In the genomic region with DNA sequence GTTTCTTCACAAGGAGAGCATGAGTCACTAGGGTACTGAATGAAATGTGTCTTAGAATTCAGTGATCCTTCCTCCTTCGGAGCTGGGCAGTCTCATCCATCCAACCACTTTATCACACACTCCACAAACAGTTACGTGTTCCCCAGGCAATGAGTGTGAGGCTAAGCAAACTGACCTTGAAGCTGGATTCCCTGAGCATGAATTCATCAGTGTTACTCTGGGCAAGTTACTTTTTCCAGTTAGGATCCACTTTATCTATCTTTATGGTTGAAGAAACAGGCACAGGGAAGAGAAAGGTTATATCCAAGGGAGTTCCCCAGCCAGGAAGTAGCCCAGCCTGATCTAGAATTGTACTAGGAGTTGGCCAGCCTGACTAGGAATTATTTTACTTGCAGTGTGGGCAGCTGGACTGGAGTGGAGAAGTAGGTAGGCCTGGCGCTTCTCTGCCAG, we compare ENCODE assay signal across 11 cellular contexts. TPM values are rescaled to one million over a fixed set of nuclear protein-coding genes. Genes with fewer than 3 reads are reported as not detected.
A peak's percentile ranks its signal among the peaks of the same experiment; 100 is the strongest.
DNase-seq lines count a peak whose midpoint lies in the region; ATAC-seq, FAIRE-seq and TF ChIP-seq lines count a peak whose summit lies in the region.
"Had no signal": no experiment of that assay in that cellular context is flagged by ENCODE, and none has a peak within 500 bp of the region (broad histone marks: within the 10 kb centered on the region; RNA-seq: fewer than 3 reads in every experiment).

No MANE protein-coding gene starts in this region.

- 58% methylated on average over 3 of the region's 3 CpGs for WGBS in aorta, 2 donors

- DNase-seq in HT1080 (ENCODE audit: low read depth), result peak; percentile 89
- DNase-seq in cardiac fibroblast (ENCODE audit: low read depth in 2 of 2), result peak; percentile 64 to 89
- DNase-seq in kidney, result no peak
- DNase-seq in aorta, result no peak
- no peak for DNase-seq in NK-92 treated with Interleukin-12 subunit alpha and Interleukin-12 subunit beta, amount 100 ng/mL, for 24 hours (lab: John Stamatoyannopoulos, UW)
- DNase-seq in T-helper 17 cell, result no peak
- DNase-seq in activated CD4-positive, alpha-beta T cell treated with anti-CD3 and anti-CD28 coated beads, Interleukin-2, amount 50 U/mL, for 48 hours, result no peak
- DNase-seq: activated naive CD4-positive, alpha-beta T cell treated with anti-CD3 and anti-CD28 coated beads, Interleukin-2, amount 50 U/mL, for 16 hours; stimulated activated naive CD4-positive, alpha-beta T cell treated with Interleukin-2 at 50 U/mL for 16 hours; WERI-Rb-1 had no signal

- FAIRE-seq in kidney (lab: Jason Lieb, UNC), result no peak
- FAIRE-seq: GM12878 had no signal

- TF ChIP-seq CTCF in cardiac fibroblast (IDR thresholded peaks at IDR 0.05; ENCODE audit: low read depth, low read length) (no peak), kidney (IDR thresholded peaks at IDR 0.05; ENCODE audit: borderline replicate concordance, extremely low read depth, insufficient read depth) (no peak)

- peak; percentile 38 for ATAC-seq in aorta (ENCODE audit: low FRiP score)
- ATAC-seq in T-helper 17 cell, result no peak
- ATAC-seq: GM12878 had no signal

- peaks cover 43% of the 10 kb centered on the region for H3K27me3 Mint-ChIP-seq in T-helper 17 cell

- H3K4me3 ChIP-seq in cardiac fibroblast (replicated peaks in 1 of 2; ENCODE audit: low read depth in 2 of 2, low read length in 2 of 2) (no peak overlapping the region), kidney (ENCODE audit: low read length in 2 of 2) (no peak overlapping the region), aorta (ENCODE audit: low read length in 2 of 2) (no peak overlapping the region)
- H3K4me3 ChIP-seq: GM12878 had no signal

- H3K27ac ChIP-seq in kidney (ENCODE audit: low read depth in 2 of 2, low read length in 2 of 2) (peak overlapping the region; percentile 15 to 26), aorta (ENCODE audit: low read depth in 1 of 2, low read length in 2 of 2) (no peak overlapping the region)
- H3K27ac ChIP-seq: WERI-Rb-1 had no signal

- H3K36me3 ChIP-seq in kidney (ENCODE audit: control insufficient read depth in 1 of 2, insufficient read depth in 2 of 2, low read length in 2 of 2) (no peaks in the 10 kb centered on the region), aorta (ENCODE audit: control insufficient read depth in 1 of 2, insufficient read depth in 2 of 2, low read length in 1 of 2) (no peaks in the 10 kb centered on the region)
- H3K36me3 ChIP-seq: WERI-Rb-1 had no signal

- no peaks in the 10 kb centered on the region for H3K27me3 ChIP-seq in aorta (ENCODE audit: control insufficient read depth in 1 of 2, insufficient read depth in 2 of 2, low read length in 1 of 2)

- no peak overlapping the region for H3K9ac ChIP-seq in kidney (ENCODE audit: low read length in 2 of 2)

- H3K4me1 ChIP-seq in kidney (ENCODE audit: control insufficient read depth in 1 of 2, insufficient read depth in 1 of 2, low read depth in 1 of 2, low read length in 2 of 2), result peaks cover 0 to 4% of the 10 kb centered on the region in 2 donors
- no peaks in the 10 kb centered on the region for H3K4me1 ChIP-seq in aorta (ENCODE audit: control insufficient read depth in 1 of 2, insufficient read depth in 2 of 2, low read length in 2 of 2)

- intact Hi-C loops in kidney (cut with DNase I) (no loop called here), aorta (cut with DNase I) (no loop called here)

- H3K36me3 Mint-ChIP-seq in T-helper 17 cell (ENCODE audit: low read depth), result peaks cover 2% of the 10 kb centered on the region

- H3K27ac Mint-ChIP-seq in T-helper 17 cell, result no peak overlapping the region

- peaks cover 6% of the 10 kb centered on the region for H3K4me1 Mint-ChIP-seq in T-helper 17 cell

- H3K9me3 ChIP-seq in kidney (ENCODE audit: control insufficient read depth in 1 of 2, low read length in 2 of 2) (no peaks in the 10 kb centered on the region), aorta (ENCODE audit: control insufficient read depth, low read length) (no peaks in the 10 kb centered on the region), T-helper 17 cell (ENCODE audit: control insufficient read depth, low read length, poor library complexity, severe bottlenecking) (no peaks in the 10 kb centered on the region)

- H3K4me3 Mint-ChIP-seq in T-helper 17 cell, result no peak overlapping the region

RNA-seq across cellular contexts. Expression of a gene that starts 17.1 kb away (rescaled TPM):
- 0.10 and 0.79 TPM in 2 replicates for total RNA-seq in HT1080 (2014; rRNA removed; shearing (Covaris generic))
- polyA plus RNA-seq in HT1080 (2015; cell fraction: cytosol; rRNA removed), result 0.20 and 0.26 TPM in 2 replicates
- 0.47 and 0.58 TPM in 2 replicates for polyA plus RNA-seq in HT1080 (2015; cell fraction: nucleus; rRNA removed)
- total RNA-seq in kidney (14.8 TPM), aorta (not detected), T-helper 17 cell (not detected)
- polyA plus RNA-seq in kidney (ENCODE audit: insufficient read depth, low read depth, low replicate concordance) (4.5 TPM), aorta (10 to 100 TPM in 1 of 2 donors, under 1 TPM in 1; 0.51 to 10.5 TPM)

Comparison
In these comparisons a context has a peak if more than half of its experiments do, and no peak if none do; other contexts are left out.
1. DNase-seq: peak in HT1080 (single experiment) and cardiac fibroblast (2 of 2); none in kidney (single experiment), aorta (0 of 2), NK-92 treated with Interleukin-12 subunit alpha and Interleukin-12 subunit beta, amount 100 ng/mL, for 24 hours (single experiment), T-helper 17 cell (0 of 3) and activated CD4-positive, alpha-beta T cell treated with anti-CD3 and anti-CD28 coated beads, Interleukin-2, amount 50 U/mL, for 48 hours (0 of 2).
2. H3K27ac ChIP-seq: peak in kidney (2 of 2); none in aorta (0 of 2).